8 cellular contexts compared by ENCODE assay signal in genomic region chr6:85450578-85450884, GRCh38. TPM values are rescaled to one million over a fixed set of nuclear protein-coding genes. Genes with fewer than 3 reads are reported as not detected.
DNase-seq lines count a peak whose midpoint lies in the region; ATAC-seq and TF ChIP-seq lines count a peak whose summit lies in the region.

No MANE protein-coding gene starts in this region.

- peaks cover 44% of the 10 kb centered on the region for H3F3A ChIP-seq in SK-N-SH (replicated peaks; ENCODE audit: insufficient read depth)

- H3K9me2 ChIP-seq in SK-N-SH, result no peaks in the 10 kb centered on the region

- H3K4me1 ChIP-seq in BLaER1, result peaks cover 44% of the 10 kb centered on the region
- peaks cover 6 to 10% of the 10 kb centered on the region in 2 experiments; a peak in 3 of 4 replicates for H3K4me1 ChIP-seq in SK-N-SH (ENCODE audit: control insufficient read depth in 1 of 2, insufficient read depth in 2 of 2, low read depth in 1 of 2, low read length in 1 of 2)
- H3K4me1 ChIP-seq in skeletal muscle tissue (ENCODE audit: control insufficient read depth in 3 of 3, insufficient read depth in 3 of 3, low read length in 3 of 3), result peaks cover 0 to 16% (median 8%) of the 10 kb centered on the region in 3 donors
- H3K4me1 ChIP-seq in adrenal gland (replicated peaks in 1 of 2), result peaks cover 8 to 10% of the 10 kb centered on the region in 2 donors

- DNase-seq in SK-N-SH (no peak), germinal center (ENCODE audit: low spot score) (peak; percentile 15), adrenal gland (no peak), NCI-H1092 treated with DMSO at 0.1 percent for 48 hours (lab: John Stamatoyannopoulos, UW) (no peak), RPMI8226 (no peak)

- no peaks in the 10 kb centered on the region for H4K20me1 ChIP-seq in BLaER1
- H4K20me1 ChIP-seq in SK-N-SH (ENCODE audit: insufficient read depth), result peaks cover 20% of the 10 kb centered on the region; the same call in 1 of the 2 replicates

- POLR2A ChIA-PET in SK-N-SH (lab: Yijun Ruan, JAX), result no interaction called here

- H3K79me2 ChIP-seq in SK-N-SH (ENCODE audit: insufficient read depth), result peaks cover 100% of the 10 kb centered on the region

- H3K4me3 ChIP-seq in BLaER1 (peak overlapping the region; percentile 72), SK-N-SH (ENCODE audit: low read depth in 2 of 2, low read length in 1 of 2) (peak overlapping the region; percentile 81 to 87), skeletal muscle tissue (ENCODE audit: low read length in 3 of 3) (peak overlapping the region; percentile 75 to 80 (median 79)), adrenal gland (peak overlapping the region in 2 of 4 donors; percentile 11 to 66)

- H3K27me3 ChIP-seq in BLaER1 (no peaks in the 10 kb centered on the region), SK-N-SH (ENCODE audit: insufficient read depth) (no peaks in the 10 kb centered on the region), skeletal muscle tissue (ENCODE audit: control insufficient read depth in 3 of 3, insufficient read depth in 3 of 3, low read length in 3 of 3) (peaks cover 0 to 26% (median 4%) of the 10 kb centered on the region in 3 donors), adrenal gland (peaks cover 11% of the 10 kb centered on the region)

- TF ChIP-seq CTCF in SK-N-SH (IDR thresholded peaks at IDR 0.05), result peak; percentile 27; the same call in 1 of the 2 replicates
- no peak for TF ChIP-seq CTCF in adrenal gland (IDR thresholded peaks at IDR 0.05)

- H3K4me2 ChIP-seq in BLaER1 (peak overlapping the region; percentile 71), SK-N-SH (peak overlapping the region; percentile 92)

- intact Hi-C loops in adrenal gland (cut with DNase I), result no loop called here

- TF ChIP-seq EP300 in SK-N-SH (IDR thresholded peaks at IDR 0.05; ENCODE audit: borderline replicate concordance in 1 of 2, low read depth in 1 of 2, low read length in 1 of 2), result no peak

- H3K9me3 ChIP-seq in BLaER1, result no peaks in the 10 kb centered on the region
- H3K9me3 ChIP-seq in SK-N-SH, result no peaks in the 10 kb centered on the region
- no peaks in the 10 kb centered on the region for H3K9me3 ChIP-seq in skeletal muscle tissue (ENCODE audit: control insufficient read depth in 3 of 3, low read length in 3 of 3)
- H3K9me3 ChIP-seq in adrenal gland (replicated peaks in 1 of 3), result no peaks in the 10 kb centered on the region

- H3K36me3 ChIP-seq in BLaER1 (no peaks in the 10 kb centered on the region), SK-N-SH (replicated peaks in 1 of 2; ENCODE audit: control insufficient read depth in 1 of 2, insufficient read depth in 2 of 2, low read length in 1 of 2) (peaks cover 16 to 56% of the 10 kb centered on the region in 2 experiments), skeletal muscle tissue (ENCODE audit: control insufficient read depth in 3 of 3, insufficient read depth in 3 of 3, low read length in 3 of 3) (no peaks in the 10 kb centered on the region), adrenal gland (replicated peaks in 1 of 2) (no peaks in the 10 kb centered on the region)

- H3K27ac ChIP-seq in BLaER1, result peak overlapping the region; percentile 60
- peak overlapping the region; percentile 80 to 100 for H3K27ac ChIP-seq in SK-N-SH (ENCODE audit: low read depth in 2 of 2, low read length in 1 of 2)
- H3K27ac ChIP-seq in skeletal muscle tissue (ENCODE audit: low read depth, low read length), result peak overlapping the region; percentile 78
- H3K27ac ChIP-seq in adrenal gland, result peak overlapping the region in 2 of 5 donors; percentile 73 to 82

- no peak overlapping the region for H2AFZ ChIP-seq in SK-N-SH (ENCODE audit: low read depth)

- no peak for TF ChIP-seq POLR2A in adrenal gland (IDR thresholded peaks at IDR 0.05)

- CTCF ChIA-PET in SK-N-SH (lab: Yijun Ruan, JAX), result interaction anchor here (0.7 to 4.2 kb wide), 4 partner anchors 9 to 86 kb away, joined by 4 to 11 read pairs (median 4); no protein-coding TSS in a partner anchor

- H3K9ac ChIP-seq in BLaER1 (peak overlapping the region; percentile 76), SK-N-SH (peak overlapping the region; percentile 99), skeletal muscle tissue (ENCODE audit: low read depth in 1 of 3, low read length in 3 of 3) (peak overlapping the region; percentile 71 to 80 (median 75))

- ATAC-seq in GM21529 (IDR thresholded peaks at IDR 0.05; ENCODE audit: unreplicated experiment), result peak; percentile 3

- TF ChIP-seq RAD21 in SK-N-SH (IDR thresholded peaks at IDR 0.05; ENCODE audit: low read length), result no peak

- 1% methylated on average over 13 of the region's 13 CpGs for WGBS in SK-N-SH (ENCODE audit: low lambda C conversion rate)
- WGBS in adrenal gland, 4 donors, result 4 to 10% (median 7%) methylated on average over 13 of the region's 13 CpGs

TF ChIP-seq in SK-N-SH, 30 proteins besides CTCF, POLR2A, EP300 and RAD21:
- TF ChIP-seq USF1 (IDR thresholded peaks at IDR 0.05; ENCODE audit: borderline replicate concordance, low read depth) (no peak), TAF1 (IDR thresholded peaks at IDR 0.05; ENCODE audit: borderline replicate concordance, low read depth, low read length) (peak; percentile 16; the same call in 1 of the 2 replicates)

RNA-seq across cellular contexts. Expression of gene NT5E, which starts 0.6 kb away (rescaled TPM):
- polyA plus RNA-seq in SK-N-SH (2012; rRNA removed) (443 and 528 TPM in 2 replicates), adrenal gland (10 to 100 TPM in 1 of 3 donors, 1 to 10 TPM in 2; 2.9 to 14.2 (median 3.2) TPM)
- 569 and 615 TPM in 2 replicates for polyA plus RNA-seq in SK-N-SH (2012; cell fraction: cytosol; rRNA removed)
- 256 and 330 TPM in 2 replicates for polyA plus RNA-seq in SK-N-SH (2012; cell fraction: nucleus; rRNA removed)
- total RNA-seq in skeletal muscle tissue (32.9 TPM), adrenal gland (10 to 100 TPM in 5 of 8 donors, 1 to 10 TPM in 3; 3.6 to 13.2 (median 10.9) TPM)
